9 cellular contexts compared by ENCODE assay signal in genomic region chr10:116274141-116274861, GRCh38. TPM values are rescaled to one million over a fixed set of nuclear protein-coding genes. Genes with fewer than 3 reads are reported as not detected.
A peak's percentile ranks its signal among the peaks of the same experiment; 100 is the strongest.
DNase-seq lines count a peak whose midpoint lies in the region; ATAC-seq, FAIRE-seq and TF ChIP-seq lines count a peak whose summit lies in the region.
"Had no signal": no experiment of that assay in that cellular context is flagged by ENCODE, and none has a peak within 500 bp of the region (broad histone marks: within the 10 kb centered on the region; RNA-seq: fewer than 3 reads in every experiment).

No MANE protein-coding gene starts in this region.

- no peak for TF ChIP-seq RAD21 in A549 (conservative IDR thresholded peaks at IDR 0.05 in 1 of 2, IDR thresholded peaks at IDR 0.05 in 1 of 2)

- TF ChIP-seq POLR2A in A549 (IDR thresholded peaks at IDR 0.05; ENCODE audit: low read length) = no peak

- DNase-seq in A549 (ENCODE audit: low read depth in 1 of 2, low spot score in 1 of 2) (peak; percentile 20 to 55), choroid plexus epithelial cell (ENCODE audit: low read depth) (no peak), NCI-H187 treated with DMSO at 0.1 percent for 48 hours (lab: John Stamatoyannopoulos, UW) (no peak)
- DNase-seq: NCI-H226 had no signal

- 11% methylated on average over 29 of the region's 46 CpGs for WGBS in A549 (ENCODE audit: missing lambda C conversion rate)
- WGBS in HUES64 = under 1% methylated on average over 44 of the region's 46 CpGs

- TF ChIP-seq CTCF in A549 (IDR thresholded peaks at IDR 0.05) = no peak
- no peak for TF ChIP-seq CTCF in choroid plexus epithelial cell (conservative IDR thresholded peaks at IDR 0.05; ENCODE audit: low read depth, low read length)

- H3K9ac ChIP-seq in HUES64 (ENCODE audit: low read depth, low read length) = no peak overlapping the region
- H3K9ac ChIP-seq in mucosa of stomach (ENCODE audit: low read length) = no peak overlapping the region

- no peak for TF ChIP-seq EP300 in A549 (IDR thresholded peaks at IDR 0.05)

- POLR2A ChIA-PET in A549 (lab: Yijun Ruan, JAX) = no interaction called here

- H3K4me1 ChIP-seq in A549 (peaks cover 7% of the 10 kb centered on the region; the same call in 1 of the 3 replicates), HUES64 (ENCODE audit: insufficient read depth, low read length) (peaks cover 8% of the 10 kb centered on the region; the same call in 1 of the 2 replicates), mucosa of stomach (ENCODE audit: control insufficient read depth, insufficient read depth, low read length) (peaks cover 11% of the 10 kb centered on the region)

- H3K27me3 ChIP-seq in HUES64 (ENCODE audit: insufficient read depth, low read length) = peaks cover 81% of the 10 kb centered on the region
- H3K27me3 ChIP-seq in mucosa of stomach (ENCODE audit: control insufficient read depth, insufficient read depth, low read length) = peaks cover 57% of the 10 kb centered on the region

- peak overlapping the region; percentile 97 for H3K4me2 ChIP-seq in A549

- peak; percentile 25 to 52; a peak in 4 of 6 replicates for ATAC-seq in A549
- no peak for ATAC-seq in GM19467 (IDR thresholded peaks at IDR 0.05; ENCODE audit: unreplicated experiment)
- ATAC-seq in activated CD4-positive, CD25-positive, alpha-beta regulatory T cell treated with anti-CD3 and anti-CD28 coated beads, Interleukin-2, amount 50 U/mL, for 24 hours = no peak
- no peak for ATAC-seq in HG03280 (IDR thresholded peaks at IDR 0.05; ENCODE audit: unreplicated experiment)

- peak overlapping the region; percentile 68 for H3K4me3 ChIP-seq in A549
- H3K4me3 ChIP-seq in HUES64 (ENCODE audit: low read length) = peak overlapping the region; percentile 65
- H3K4me3 ChIP-seq in choroid plexus epithelial cell (ENCODE audit: low read depth, low read length) = peak overlapping the region; percentile 40
- H3K4me3 ChIP-seq in mucosa of stomach (ENCODE audit: low read length) = peak overlapping the region; percentile 31

- no peaks in the 10 kb centered on the region for H3K36me3 ChIP-seq in HUES64 (ENCODE audit: insufficient read depth, low read length)
- H3K36me3 ChIP-seq in mucosa of stomach (ENCODE audit: control insufficient read depth, insufficient read depth, low read length) = no peaks in the 10 kb centered on the region

- CTCF ChIA-PET in A549 (lab: Yijun Ruan, JAX) = interaction anchor here (1.0 to 3.5 kb wide), 2 partner anchors 14 to 448 kb away, joined by 3 to 14 read pairs; no protein-coding TSS in a partner anchor

- no peak for FAIRE-seq in A549 (lab: Jason Lieb, UNC)

- H3K9me3 ChIP-seq in A549 (no peaks in the 10 kb centered on the region), HUES64 (ENCODE audit: insufficient read depth, low read depth, low read length) (no peaks in the 10 kb centered on the region), mucosa of stomach (ENCODE audit: control insufficient read depth, low read length) (no peaks in the 10 kb centered on the region)

- H3K27ac ChIP-seq in A549 (peak overlapping the region; percentile 7 to 85; a peak in 3 of 6 replicates), HUES64 (ENCODE audit: low read depth, low read length) (no peak overlapping the region)

TF ChIP-seq in A549, 52 proteins besides CTCF, POLR2A, EP300 and RAD21:
- no peak for TF ChIP-seq SMC3 (IDR thresholded peaks at IDR 0.05)

RNA-seq across cellular contexts. Expression of gene GFRA1, which starts 1.3 kb away (rescaled TPM):
- polyA plus RNA-seq in A549 (2011; rRNA removed) (4.0 and 4.2 TPM in 2 replicates), A549 (2017; fragmentation: RNase III; extraction: RNeasy Plus Mini Kit Qiagen cat#74134 plus additional on column Dnase treatment) (9.5 to 15.2 TPM (median 13.2 TPM) in 3 replicates)
- polyA plus RNA-seq in A549 (2012; cell fraction: cytosol; rRNA removed) = 3.9 and 4.9 TPM in 2 replicates
- polyA plus RNA-seq in A549 (2012; cell fraction: nucleus; rRNA removed) = 8.1 and 9.1 TPM in 2 replicates
- 4.7 and 6.2 TPM in 2 replicates for polyA minus RNA-seq in A549 (2011; rRNA and poly(A)+ RNA removed)
- polyA plus RNA-seq in HUES64 (2013, experiment 1 of 2) = 1.6 TPM
- 2.0 TPM for polyA plus RNA-seq in HUES64 (2013, experiment 2 of 2)

RNA-seq across cellular contexts. Expression of gene CCDC172, which starts 49.9 kb away (rescaled TPM):
- polyA plus RNA-seq in A549 (2011; rRNA removed) = not detected in 2 replicates
- polyA plus RNA-seq in A549 (2012; cell fraction: cytosol; rRNA removed) = not detected in 2 replicates
- not detected in 2 replicates for polyA plus RNA-seq in A549 (2012; cell fraction: nucleus; rRNA removed)
- not detected in 3 replicates for polyA plus RNA-seq in A549 (2017; fragmentation: RNase III; extraction: RNeasy Plus Mini Kit Qiagen cat#74134 plus additional on column Dnase treatment)
- polyA minus RNA-seq in A549 (2011; rRNA and poly(A)+ RNA removed) = not detected in 2 replicates
- 2.7 TPM for polyA plus RNA-seq in HUES64 (2013, experiment 1 of 2)
- 4.0 TPM for polyA plus RNA-seq in HUES64 (2013, experiment 2 of 2)

Comparison
In these comparisons a context has a peak if more than half of its experiments do, and no peak if none do; other contexts are left out.
1. ATAC-seq: peak in A549 (2 of 2); none in GM19467 (single experiment), activated CD4-positive, CD25-positive, alpha-beta regulatory T cell treated with anti-CD3 and anti-CD28 coated beads, Interleukin-2, amount 50 U/mL, for 24 hours (0 of 2) and HG03280 (single experiment).
2. DNase-seq: peak in A549 (2 of 2); none in choroid plexus epithelial cell (single experiment) and NCI-H187 treated with DMSO at 0.1 percent for 48 hours (single experiment).
3. Peak in every context shown above with its lines, with median percentiles within 50 percentile points of each other: H3K4me3 ChIP-seq.